ENCODE assay signal across 17 cellular contexts in genomic region chr17:1745513-1746020, GRCh38. TPM values are rescaled to one million over a fixed set of nuclear protein-coding genes. Genes with fewer than 3 reads are reported as not detected.
DNase-seq lines count a peak whose midpoint lies in the region; ATAC-seq, FAIRE-seq and TF ChIP-seq lines count a peak whose summit lies in the region.
"Had no signal": no experiment of that assay in that cellular context is flagged by ENCODE, and none has a peak within 500 bp of the region (broad histone marks: within the 10 kb centered on the region; RNA-seq: fewer than 3 reads in every experiment).

No MANE protein-coding gene starts in this region.

- H3K27me3 ChIP-seq in RWPE2 (ENCODE audit: insufficient read depth, poor library complexity, severe bottlenecking) (no peaks in the 10 kb centered on the region), liver (ENCODE audit: control insufficient read depth in 4 of 4, insufficient read depth in 4 of 4, low read length in 3 of 4) (no peaks in the 10 kb centered on the region)
- H3K27me3 ChIP-seq: BE2C had no signal

- no peak overlapping the region for H3K27ac ChIP-seq in A549
- no peak overlapping the region for H3K27ac ChIP-seq in RWPE2 (ENCODE audit: poor library complexity, severe bottlenecking)
- peak overlapping the region; percentile 79 to 82 for H3K27ac ChIP-seq in liver (ENCODE audit: low read depth in 1 of 2, low read length in 2 of 2)
- H3K27ac ChIP-seq: C4-2B had no signal

- H3K36me3 Mint-ChIP-seq in osteocyte (ENCODE audit: unreplicated experiment) (no peaks in the 10 kb centered on the region), progenitor cell of endocrine pancreas (ENCODE audit: insufficient read depth) (no peaks in the 10 kb centered on the region)
- H3K36me3 Mint-ChIP-seq: CD4-positive, alpha-beta memory T cell had no signal

- peaks cover 6% of the 10 kb centered on the region; the same call in 1 of the 3 replicates for H3K4me1 ChIP-seq in A549
- H3K4me1 ChIP-seq in RWPE2 (ENCODE audit: insufficient read depth, poor library complexity, severe bottlenecking): no peaks in the 10 kb centered on the region
- peaks cover 8 to 53% (median 38%) of the 10 kb centered on the region in 4 donors for H3K4me1 ChIP-seq in liver (ENCODE audit: control insufficient read depth in 4 of 4, insufficient read depth in 4 of 4, low read length in 3 of 4)
- H3K4me1 ChIP-seq: BE2C had no signal

- ATAC-seq in A549: peak; percentile 8 to 30; a peak in 1 of 6 replicates
- ATAC-seq in RWPE2 (ENCODE audit: low read depth): no peak
- ATAC-seq: HCT116 had no signal

- no peak for FAIRE-seq in A549 (lab: Jason Lieb, UNC)
- FAIRE-seq: A204.1, GM12891, GM19239, H54 had no signal

- H3K27me3 Mint-ChIP-seq in osteocyte (ENCODE audit: unreplicated experiment) (no peaks in the 10 kb centered on the region), progenitor cell of endocrine pancreas (no peaks in the 10 kb centered on the region)
- H3K27me3 Mint-ChIP-seq: CD4-positive, alpha-beta memory T cell had no signal

- WGBS in A549 (ENCODE audit: missing lambda C conversion rate): 84% methylated on average over 10 of the region's 12 CpGs
- WGBS in liver: 42% methylated on average over 12 of the region's 12 CpGs

- H3K9me3 Mint-ChIP-seq in osteocyte (ENCODE audit: unreplicated experiment) (no peaks in the 10 kb centered on the region), progenitor cell of endocrine pancreas (ENCODE audit: low read depth) (no peaks in the 10 kb centered on the region)
- H3K9me3 Mint-ChIP-seq: CD4-positive, alpha-beta memory T cell had no signal

- POLR2A ChIA-PET in A549 (lab: Yijun Ruan, JAX): no interaction called here

- H3K27ac Mint-ChIP-seq in osteocyte (ENCODE audit: unreplicated experiment) (no peak overlapping the region), progenitor cell of endocrine pancreas (no peak overlapping the region)
- H3K27ac Mint-ChIP-seq: CD4-positive, alpha-beta memory T cell had no signal

- TF ChIP-seq EP300 in A549 (IDR thresholded peaks at IDR 0.05): no peak

- no peak overlapping the region for H3K4me2 ChIP-seq in A549

- TF ChIP-seq CTCF in A549 (IDR thresholded peaks at IDR 0.05) (no peak), RWPE2 (IDR thresholded peaks at IDR 0.05; ENCODE audit: poor library complexity, severe bottlenecking) (no peak), liver (IDR thresholded peaks at IDR 0.05; ENCODE audit: low read depth, low read length, missing input control) (no peak), osteocyte (IDR thresholded peaks at IDR 0.05) (no peak), progenitor cell of endocrine pancreas (IDR thresholded peaks at IDR 0.05; ENCODE audit: unreplicated experiment) (no peak)

- H3K4me3 ChIP-seq in A549 (no peak overlapping the region), RWPE2 (ENCODE audit: severe bottlenecking) (no peak overlapping the region), liver (ENCODE audit: low read depth in 1 of 3, low read length in 3 of 3) (peak overlapping the region; percentile 58 to 98 (median 87))

- CTCF ChIA-PET in A549 (lab: Yijun Ruan, JAX): interaction anchor here (0.7 to 5.7 kb wide), 6 partner anchors 8 to 42 kb away, joined by 3 to 20 read pairs (median 3); no protein-coding TSS in a partner anchor

- H3K9me3 ChIP-seq in A549 (peaks cover 15% of the 10 kb centered on the region), RWPE2 (ENCODE audit: severe bottlenecking) (no peaks in the 10 kb centered on the region), liver (ENCODE audit: control insufficient read depth in 4 of 4, low read length in 3 of 4) (no peaks in the 10 kb centered on the region)
- H3K9me3 ChIP-seq: BE2C had no signal

- TF ChIP-seq POLR2A in A549 (IDR thresholded peaks at IDR 0.05; ENCODE audit: low read length): no peak

- H3K36me3 ChIP-seq in RWPE2 (ENCODE audit: low read depth) (no peaks in the 10 kb centered on the region), liver (ENCODE audit: control insufficient read depth in 4 of 4, insufficient read depth in 3 of 4, low read depth in 1 of 4, low read length in 3 of 4) (peaks cover 0 to 8% (median 5%) of the 10 kb centered on the region in 4 donors)
- H3K36me3 ChIP-seq: BE2C had no signal

- H3K4me1 Mint-ChIP-seq in osteocyte (ENCODE audit: unreplicated experiment): peaks cover 3% of the 10 kb centered on the region
- H3K4me1 Mint-ChIP-seq in progenitor cell of endocrine pancreas (ENCODE audit: low read depth): peaks cover 17% of the 10 kb centered on the region
- H3K4me1 Mint-ChIP-seq: CD4-positive, alpha-beta memory T cell had no signal

- no peak for DNase-seq in A549 (ENCODE audit: low read depth in 1 of 2, low spot score in 1 of 2)
- peak; percentile 64 for DNase-seq in RWPE2 (ENCODE audit: low spot score)
- peak; percentile 82 for DNase-seq in osteocyte (ENCODE audit: extremely low spot score, unreplicated experiment)
- no peak for DNase-seq in effector CD4-positive, alpha-beta T cell
- no peak for DNase-seq in cardiac septum (ENCODE audit: low spot score)
- no peak for DNase-seq in progenitor cell of endocrine pancreas (ENCODE audit: low spot score, unreplicated experiment)
- DNase-seq: BE2C; CD4-positive, alpha-beta memory T cell; DMS79 had no signal

- no peak for TF ChIP-seq RAD21 in A549 (conservative IDR thresholded peaks at IDR 0.05 in 1 of 2, IDR thresholded peaks at IDR 0.05 in 1 of 2)
- TF ChIP-seq RAD21 in liver (IDR thresholded peaks at IDR 0.05): no peak

- no peak overlapping the region for H3K9ac ChIP-seq in liver (ENCODE audit: low read depth in 1 of 2, low read length in 2 of 2)

- intact Hi-C loops in cardiac septum (cut with DNase I): no loop called here

- H3K4me3 Mint-ChIP-seq in osteocyte (ENCODE audit: unreplicated experiment) (no peak overlapping the region), progenitor cell of endocrine pancreas (ENCODE audit: low read depth) (no peak overlapping the region)
- H3K4me3 Mint-ChIP-seq: CD4-positive, alpha-beta memory T cell had no signal

TF ChIP-seq in A549, 52 proteins besides CTCF, POLR2A, EP300 and RAD21 (continues in another document):
- TF ChIP-seq JUNB (IDR thresholded peaks at IDR 0.05) (no peak), ZC3H11A (IDR thresholded peaks at IDR 0.05) (no peak)
- TF ChIP-seq, protein P1, sequence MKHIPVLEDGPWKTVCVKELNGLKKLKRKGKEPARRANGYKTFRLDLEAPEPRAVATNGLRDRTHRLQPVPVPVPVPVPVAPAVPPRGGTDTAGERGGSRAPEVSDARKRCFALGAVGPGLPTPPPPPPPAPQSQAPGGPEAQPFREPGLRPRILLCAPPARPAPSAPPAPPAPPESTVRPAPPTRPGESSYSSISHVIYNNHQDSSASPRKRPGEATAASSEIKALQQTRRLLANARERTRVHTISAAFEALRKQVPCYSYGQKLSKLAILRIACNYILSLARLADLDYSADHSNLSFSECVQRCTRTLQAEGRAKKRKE (CRISPR knock-in tag; IDR thresholded peaks at IDR 0.05; ENCODE audit: low read depth): no peak

TF ChIP-seq in liver, 16 proteins besides CTCF, POLR2A, EP300 and RAD21 (continues in another document):
- TF ChIP-seq HNF4G (IDR thresholded peaks at IDR 0.05): no peak
- TF ChIP-seq JUND (IDR thresholded peaks at IDR 0.05): no peak
- TF ChIP-seq EGR1 (IDR thresholded peaks at IDR 0.05; ENCODE audit: low read depth in 2 of 2): no peak
- TF ChIP-seq RXRA (IDR thresholded peaks at IDR 0.05): peak in 1 of 2 donors; percentile 5
- no peak for TF ChIP-seq YY1 (IDR thresholded peaks at IDR 0.05)

RNA-seq across cellular contexts. Expression of gene SERPINF2, which starts 2.9 kb away (rescaled TPM):
- polyA plus RNA-seq in A549 (2011; rRNA removed) (2.1 and 2.7 TPM in 2 replicates), A549 (2017; fragmentation: RNase III; extraction: RNeasy Plus Mini Kit Qiagen cat#74134 plus additional on column Dnase treatment) (2.4 to 2.9 TPM (median 2.7 TPM) in 3 replicates), liver (1,000 to 10,000 TPM in 1 of 2 donors, 100 to 1,000 TPM in 1; 477 to 1,248 TPM)
- 2.8 and 3.6 TPM in 2 replicates for polyA plus RNA-seq in A549 (2012; cell fraction: cytosol; rRNA removed)
- 3.9 and 4.4 TPM in 2 replicates for polyA plus RNA-seq in A549 (2012; cell fraction: nucleus; rRNA removed)
- polyA minus RNA-seq in A549 (2011; rRNA and poly(A)+ RNA removed): 1.9 and 2.3 TPM in 2 replicates
- total RNA-seq in liver (100 to 1,000 TPM; 582 to 768 TPM), osteocyte (0.38 and 0.50 TPM in 2 replicates), cardiac septum (1.2 TPM), progenitor cell of endocrine pancreas (68.6 and 74.5 TPM in 2 replicates)
- polyA plus RNA-seq: AG04450 had no signal

RNA-seq across cellular contexts. Expression of gene SERPINF1, which starts 16.3 kb away (rescaled TPM):
- polyA plus RNA-seq in A549 (2011; rRNA removed): 11.5 and 13.7 TPM in 2 replicates
- 4.7 and 7.2 TPM in 2 replicates for polyA plus RNA-seq in A549 (2012; cell fraction: cytosol; rRNA removed)
- polyA plus RNA-seq in A549 (2012; cell fraction: nucleus; rRNA removed): 8.7 and 12.9 TPM in 2 replicates
- 2.3 to 3.4 TPM (median 3.0 TPM) in 3 replicates for polyA plus RNA-seq in A549 (2017; fragmentation: RNase III; extraction: RNeasy Plus Mini Kit Qiagen cat#74134 plus additional on column Dnase treatment)
- polyA minus RNA-seq in A549 (2011; rRNA and poly(A)+ RNA removed): 8.2 and 8.7 TPM in 2 replicates
- 1,000 to 10,000 TPM in 1 of 2 donors, 100 to 1,000 TPM in 1; 319 to 1,105 TPM for total RNA-seq in liver
- 100 to 1,000 TPM; 742 to 798 TPM for polyA plus RNA-seq in liver
- total RNA-seq in osteocyte: 164 and 175 TPM in 2 replicates
- 163 TPM for total RNA-seq in cardiac septum
- 163 and 169 TPM in 2 replicates for total RNA-seq in progenitor cell of endocrine pancreas

RNA-seq across cellular contexts. Expression of gene WDR81, which starts 21.1 kb away (rescaled TPM):
- polyA plus RNA-seq in A549 (2011; rRNA removed) (4.6 and 4.9 TPM in 2 replicates), A549 (2017; fragmentation: RNase III; extraction: RNeasy Plus Mini Kit Qiagen cat#74134 plus additional on column Dnase treatment) (22.6 to 26.8 TPM (median 25.5 TPM) in 3 replicates), liver (10 to 100 TPM; 12.3 to 26.8 TPM)
- 14.4 and 20.1 TPM in 2 replicates for polyA plus RNA-seq in A549 (2012; cell fraction: cytosol; rRNA removed)
- 71.8 and 82.1 TPM in 2 replicates for polyA plus RNA-seq in A549 (2012; cell fraction: nucleus; rRNA removed)
- polyA minus RNA-seq in A549 (2011; rRNA and poly(A)+ RNA removed): 8.8 and 11.0 TPM in 2 replicates
- total RNA-seq in liver (10 to 100 TPM; 39.2 to 41.8 TPM), osteocyte (30.8 and 33.3 TPM in 2 replicates), cardiac septum (7.2 TPM), progenitor cell of endocrine pancreas (22.1 and 22.4 TPM in 2 replicates)

RNA-seq across cellular contexts. Expression of gene TLCD2, which starts 35.4 kb away (rescaled TPM):
- polyA plus RNA-seq in A549 (2011; rRNA removed) (3.4 and 4.5 TPM in 2 replicates), A549 (2017; fragmentation: RNase III; extraction: RNeasy Plus Mini Kit Qiagen cat#74134 plus additional on column Dnase treatment) (3.1 to 3.8 TPM (median 3.5 TPM) in 3 replicates), liver (1 to 10 TPM; 2.6 to 4.3 TPM)
- polyA plus RNA-seq in A549 (2012; cell fraction: cytosol; rRNA removed): 0.70 and 0.96 TPM in 2 replicates
- 0.71 and 0.89 TPM in 2 replicates for polyA plus RNA-seq in A549 (2012; cell fraction: nucleus; rRNA removed)
- 3.7 and 4.3 TPM in 2 replicates for polyA minus RNA-seq in A549 (2011; rRNA and poly(A)+ RNA removed)
- total RNA-seq in liver (1 to 10 TPM; 1.2 to 7.3 TPM), osteocyte (4.2 and 4.7 TPM in 2 replicates), cardiac septum (2.6 TPM), progenitor cell of endocrine pancreas (2.7 and 2.9 TPM in 2 replicates)

Comparison
In these comparisons a context has a peak if more than half of its experiments do, and no peak if none do; other contexts are left out.
1. DNase-seq: peak in RWPE2 (single experiment) and osteocyte (single experiment); none in A549 (0 of 2), effector CD4-positive, alpha-beta T cell (single experiment), cardiac septum (single experiment) and progenitor cell of endocrine pancreas (single experiment).
2. H3K27ac ChIP-seq: peak in liver (2 of 2); none in A549 (0 of 2) and RWPE2 (single experiment).
3. H3K4me3 ChIP-seq: peak in liver (3 of 3); none in A549 (single experiment) and RWPE2 (single experiment).
4. RNA of gene SERPINF2, which starts 2.9 kb away (total RNA-seq): 582 to 768 TPM in liver and 68.6 to 74.5 TPM in progenitor cell of endocrine pancreas; 1.2 TPM in cardiac septum (single experiment) and 0.38 to 0.50 TPM in osteocyte; every median in the first group is over 10 times any median in the second.